Comparison of ENCODE assay signal across 8 cellular contexts in genomic region chr16:9090960-9091866, GRCh38. TPM values are rescaled to one million over a fixed set of nuclear protein-coding genes. Genes with fewer than 3 reads are reported as not detected.
DNase-seq lines count a peak whose midpoint lies in the region; ATAC-seq lines count a peak whose summit lies in the region.

TSS of gene HAPSTR1 (plus strand) at chr16:9091644. CDS start at chr16:9092045, 401 bp downstream.

- DNase-seq in NCI-H69 (lab: John Stamatoyannopoulos, UW) (peak; percentile 100), dedifferentiated amniotic fluid mesenchymal stem cell (ENCODE audit: extremely low spot score) (peak; percentile 100), left lobe of liver (ENCODE audit: low spot score) (peak; percentile 100)
- DNase-seq in activated CD4-positive, alpha-beta T cell treated with anti-CD3 and anti-CD28 coated beads, Interleukin-2, amount 50 U/mL, for 1 hour = peak; percentile 100
- peak; percentile 99 for DNase-seq in stimulated activated CD4-positive, alpha-beta T cell treated with anti-CD3 and anti-CD28 coated beads, Interleukin-2, amount 100 ng/mL, for 4 hours (ENCODE audit: low read depth)

- H3K27ac ChIP-seq in BLaER1 = peak within 1 kb of the TSS; percentile 99

- H3K4me3 ChIP-seq in BLaER1 = peak within 1 kb of the TSS; percentile 99

- H3K36me3 ChIP-seq in BLaER1 = peaks cover 23% of the 10 kb centered on the region

- no peaks in the 10 kb centered on the region for H3K27me3 ChIP-seq in BLaER1

- peak within 1 kb of the TSS; percentile 97 for H3K4me2 ChIP-seq in BLaER1

- H3K4me1 ChIP-seq in BLaER1 = peaks cover 56% of the 10 kb centered on the region

- peak; percentile 92 for ATAC-seq in GM19328 (IDR thresholded peaks at IDR 0.05; ENCODE audit: unreplicated experiment)
- ATAC-seq in HG03520 (IDR thresholded peaks at IDR 0.05; ENCODE audit: unreplicated experiment) = peak; percentile 90
- ATAC-seq in left lobe of liver = peak; percentile 88

- no peaks in the 10 kb centered on the region for H3K9me3 ChIP-seq in BLaER1

- H3K9ac ChIP-seq in BLaER1 = peak within 1 kb of the TSS; percentile 99

- peaks cover 46% of the 10 kb centered on the region for H4K20me1 ChIP-seq in BLaER1

RNA-seq across cellular contexts. Expression of gene HAPSTR1, which starts in this region (rescaled TPM):
- 30.3 TPM for total RNA-seq in left lobe of liver

Comparison
In these comparisons a context has a peak if more than half of its experiments do, and no peak if none do; other contexts are left out.
1. Peak in every context shown above with its lines: DNase-seq, ATAC-seq, H3K4me3 ChIP-seq and H3K27ac ChIP-seq.